Comparison of ENCODE assay signal across 1 cellular context in the genomic region with DNA sequence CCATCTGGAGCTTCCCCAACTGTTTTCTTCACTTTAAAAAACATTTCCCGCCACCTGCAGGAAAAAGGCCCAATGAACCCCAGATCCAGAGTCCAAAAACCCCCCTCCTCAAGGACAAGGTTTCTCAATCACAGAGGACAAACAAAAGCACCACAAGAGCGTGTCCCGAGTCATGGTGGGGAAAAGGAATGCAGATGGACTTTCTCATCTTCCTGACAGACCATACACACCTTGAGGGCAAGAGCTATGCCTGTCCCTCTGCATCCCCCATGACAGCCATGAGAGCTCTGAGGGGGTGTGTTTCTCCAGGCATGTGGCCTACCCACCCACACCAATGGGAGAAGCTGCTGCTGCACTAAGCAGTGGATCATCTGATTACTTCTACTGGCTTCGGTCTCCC.
TF ChIP-seq lines count a peak whose summit lies in the region.

No MANE protein-coding gene starts in this region.

TF ChIP-seq in HepG2, 621 proteins besides CTCF, POLR2A, EP300 and RAD21 (continued from another document and continues in another):
- TF ChIP-seq, protein P1, sequence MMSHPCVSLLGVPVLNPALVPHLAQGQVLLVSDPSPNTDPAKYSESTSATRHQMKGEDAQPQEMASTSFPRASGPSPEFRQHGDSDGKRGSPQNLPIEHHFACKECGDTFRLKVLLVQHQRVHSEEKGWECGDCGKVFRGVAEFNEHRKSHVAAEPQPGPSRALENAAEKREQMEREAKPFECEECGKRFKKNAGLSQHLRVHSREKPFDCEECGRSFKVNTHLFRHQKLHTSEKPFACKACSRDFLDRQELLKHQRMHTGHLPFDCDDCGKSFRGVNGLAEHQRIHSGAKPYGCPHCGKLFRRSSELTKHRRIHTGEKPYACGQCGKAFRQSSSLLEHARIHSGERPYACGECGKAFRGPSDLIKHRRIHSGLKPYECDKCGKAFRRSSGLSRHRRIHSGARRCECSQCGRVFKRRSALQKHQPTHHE (CRISPR knock-in tag; IDR thresholded peaks at IDR 0.05; ENCODE audit: borderline replicate concordance) = no peak
- no peak for TF ChIP-seq ARNT2 (CRISPR knock-in tag; IDR thresholded peaks at IDR 0.05; ENCODE audit: low read depth)
- TF ChIP-seq, protein P2, sequence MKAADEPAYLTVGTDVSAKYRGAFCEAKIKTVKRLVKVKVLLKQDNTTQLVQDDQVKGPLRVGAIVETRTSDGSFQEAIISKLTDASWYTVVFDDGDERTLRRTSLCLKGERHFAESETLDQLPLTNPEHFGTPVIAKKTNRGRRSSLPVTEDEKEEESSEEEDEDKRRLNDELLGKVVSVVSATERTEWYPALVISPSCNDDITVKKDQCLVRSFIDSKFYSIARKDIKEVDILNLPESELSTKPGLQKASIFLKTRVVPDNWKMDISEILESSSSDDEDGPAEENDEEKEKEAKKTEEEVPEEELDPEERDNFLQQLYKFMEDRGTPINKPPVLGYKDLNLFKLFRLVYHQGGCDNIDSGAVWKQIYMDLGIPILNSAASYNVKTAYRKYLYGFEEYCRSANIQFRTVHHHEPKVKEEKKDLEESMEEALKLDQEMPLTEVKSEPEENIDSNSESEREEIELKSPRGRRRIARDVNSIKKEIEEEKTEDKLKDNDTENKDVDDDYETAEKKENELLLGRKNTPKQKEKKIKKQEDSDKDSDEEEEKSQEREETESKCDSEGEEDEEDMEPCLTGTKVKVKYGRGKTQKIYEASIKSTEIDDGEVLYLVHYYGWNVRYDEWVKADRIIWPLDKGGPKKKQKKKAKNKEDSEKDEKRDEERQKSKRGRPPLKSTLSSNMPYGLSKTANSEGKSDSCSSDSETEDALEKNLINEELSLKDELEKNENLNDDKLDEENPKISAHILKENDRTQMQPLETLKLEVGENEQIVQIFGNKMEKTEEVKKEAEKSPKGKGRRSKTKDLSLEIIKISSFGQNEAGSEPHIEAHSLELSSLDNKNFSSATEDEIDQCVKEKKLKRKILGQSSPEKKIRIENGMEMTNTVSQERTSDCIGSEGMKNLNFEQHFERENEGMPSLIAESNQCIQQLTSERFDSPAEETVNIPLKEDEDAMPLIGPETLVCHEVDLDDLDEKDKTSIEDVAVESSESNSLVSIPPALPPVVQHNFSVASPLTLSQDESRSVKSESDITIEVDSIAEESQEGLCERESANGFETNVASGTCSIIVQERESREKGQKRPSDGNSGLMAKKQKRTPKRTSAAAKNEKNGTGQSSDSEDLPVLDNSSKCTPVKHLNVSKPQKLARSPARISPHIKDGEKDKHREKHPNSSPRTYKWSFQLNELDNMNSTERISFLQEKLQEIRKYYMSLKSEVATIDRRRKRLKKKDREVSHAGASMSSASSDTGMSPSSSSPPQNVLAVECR (CRISPR knock-in tag; IDR thresholded peaks at IDR 0.05; ENCODE audit: borderline replicate concordance) = peak; percentile 44; the same call in 1 of the 2 replicates
- TF ChIP-seq, protein P3, sequence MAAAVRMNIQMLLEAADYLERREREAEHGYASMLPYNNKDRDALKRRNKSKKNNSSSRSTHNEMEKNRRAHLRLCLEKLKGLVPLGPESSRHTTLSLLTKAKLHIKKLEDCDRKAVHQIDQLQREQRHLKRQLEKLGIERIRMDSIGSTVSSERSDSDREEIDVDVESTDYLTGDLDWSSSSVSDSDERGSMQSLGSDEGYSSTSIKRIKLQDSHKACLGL (CRISPR knock-in tag; IDR thresholded peaks at IDR 0.05) = no peak
- no peak for TF ChIP-seq NFKBIZ (CRISPR knock-in tag; IDR thresholded peaks at IDR 0.05)
- TF ChIP-seq PITX1 (CRISPR knock-in tag; IDR thresholded peaks at IDR 0.05) = 0 out of 2 replicates have a peak, but pooled peaks have one; percentile 23
- TF ChIP-seq KAT7 (CRISPR knock-in tag; IDR thresholded peaks at IDR 0.05; ENCODE audit: borderline replicate concordance) = no peak
- peak; percentile 20 for TF ChIP-seq ASH2L (IDR thresholded peaks at IDR 0.05; ENCODE audit: insufficient read length, low read depth, low read length)
- TF ChIP-seq GATAD2A (CRISPR knock-in tag; IDR thresholded peaks at IDR 0.05) = peak; percentile 82
- TF ChIP-seq SOX6 (IDR thresholded peaks at IDR 0.05) = no peak
- TF ChIP-seq SOX6 (CRISPR knock-in tag; IDR thresholded peaks at IDR 0.05) = peak; percentile 48; the same call in 1 of the 2 replicates
- TF ChIP-seq, protein P4, sequence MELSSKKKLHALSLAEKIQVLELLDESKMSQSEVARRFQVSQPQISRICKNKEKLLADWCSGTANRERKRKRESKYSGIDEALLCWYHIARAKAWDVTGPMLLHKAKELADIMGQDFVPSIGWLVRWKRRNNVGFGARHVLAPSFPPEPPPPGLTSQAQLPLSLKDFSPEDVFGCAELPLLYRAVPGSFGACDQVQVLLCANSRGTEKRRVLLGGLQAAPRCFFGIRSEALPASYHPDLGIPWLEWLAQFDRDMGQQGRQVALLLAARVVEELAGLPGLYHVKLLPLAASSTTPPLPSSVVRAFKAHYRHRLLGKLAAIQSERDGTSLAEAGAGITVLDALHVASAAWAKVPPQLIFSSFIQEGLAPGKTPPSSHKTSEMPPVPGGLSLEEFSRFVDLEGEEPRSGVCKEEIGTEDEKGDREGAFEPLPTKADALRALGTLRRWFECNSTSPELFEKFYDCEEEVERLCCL (CRISPR knock-in tag; IDR thresholded peaks at IDR 0.05; ENCODE audit: borderline replicate concordance) = no peak
- TF ChIP-seq HNF4A (CRISPR knock-in tag; IDR thresholded peaks at IDR 0.05) = peak; percentile 97
- TF ChIP-seq ATRX (CRISPR knock-in tag; IDR thresholded peaks at IDR 0.05; ENCODE audit: borderline replicate concordance) = no peak
- TF ChIP-seq FOSL2 (CRISPR knock-in tag; IDR thresholded peaks at IDR 0.05) = 0 out of 2 replicates have a peak, but pooled peaks have one; percentile 14
- no peak for TF ChIP-seq SNRNP70 (IDR thresholded peaks at IDR 0.05; ENCODE audit: low read depth, low read length)
- no peak for TF ChIP-seq ZNF124 (CRISPR knock-in tag; IDR thresholded peaks at IDR 0.05)
- 0 out of 2 replicates have a peak, but pooled peaks have one; percentile 28 for TF ChIP-seq ZNF331 (CRISPR knock-in tag; IDR thresholded peaks at IDR 0.05)
- TF ChIP-seq, protein P5, sequence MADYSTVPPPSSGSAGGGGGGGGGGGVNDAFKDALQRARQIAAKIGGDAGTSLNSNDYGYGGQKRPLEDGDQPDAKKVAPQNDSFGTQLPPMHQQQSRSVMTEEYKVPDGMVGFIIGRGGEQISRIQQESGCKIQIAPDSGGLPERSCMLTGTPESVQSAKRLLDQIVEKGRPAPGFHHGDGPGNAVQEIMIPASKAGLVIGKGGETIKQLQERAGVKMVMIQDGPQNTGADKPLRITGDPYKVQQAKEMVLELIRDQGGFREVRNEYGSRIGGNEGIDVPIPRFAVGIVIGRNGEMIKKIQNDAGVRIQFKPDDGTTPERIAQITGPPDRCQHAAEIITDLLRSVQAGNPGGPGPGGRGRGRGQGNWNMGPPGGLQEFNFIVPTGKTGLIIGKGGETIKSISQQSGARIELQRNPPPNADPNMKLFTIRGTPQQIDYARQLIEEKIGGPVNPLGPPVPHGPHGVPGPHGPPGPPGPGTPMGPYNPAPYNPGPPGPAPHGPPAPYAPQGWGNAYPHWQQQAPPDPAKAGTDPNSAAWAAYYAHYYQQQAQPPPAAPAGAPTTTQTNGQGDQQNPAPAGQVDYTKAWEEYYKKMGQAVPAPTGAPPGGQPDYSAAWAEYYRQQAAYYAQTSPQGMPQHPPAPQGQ (CRISPR knock-in tag; IDR thresholded peaks at IDR 0.05; ENCODE audit: borderline replicate concordance) = no peak
- TF ChIP-seq ZNF441 (CRISPR knock-in tag; IDR thresholded peaks at IDR 0.05; ENCODE audit: borderline replicate concordance) = no peak
- TF ChIP-seq, protein P6, sequence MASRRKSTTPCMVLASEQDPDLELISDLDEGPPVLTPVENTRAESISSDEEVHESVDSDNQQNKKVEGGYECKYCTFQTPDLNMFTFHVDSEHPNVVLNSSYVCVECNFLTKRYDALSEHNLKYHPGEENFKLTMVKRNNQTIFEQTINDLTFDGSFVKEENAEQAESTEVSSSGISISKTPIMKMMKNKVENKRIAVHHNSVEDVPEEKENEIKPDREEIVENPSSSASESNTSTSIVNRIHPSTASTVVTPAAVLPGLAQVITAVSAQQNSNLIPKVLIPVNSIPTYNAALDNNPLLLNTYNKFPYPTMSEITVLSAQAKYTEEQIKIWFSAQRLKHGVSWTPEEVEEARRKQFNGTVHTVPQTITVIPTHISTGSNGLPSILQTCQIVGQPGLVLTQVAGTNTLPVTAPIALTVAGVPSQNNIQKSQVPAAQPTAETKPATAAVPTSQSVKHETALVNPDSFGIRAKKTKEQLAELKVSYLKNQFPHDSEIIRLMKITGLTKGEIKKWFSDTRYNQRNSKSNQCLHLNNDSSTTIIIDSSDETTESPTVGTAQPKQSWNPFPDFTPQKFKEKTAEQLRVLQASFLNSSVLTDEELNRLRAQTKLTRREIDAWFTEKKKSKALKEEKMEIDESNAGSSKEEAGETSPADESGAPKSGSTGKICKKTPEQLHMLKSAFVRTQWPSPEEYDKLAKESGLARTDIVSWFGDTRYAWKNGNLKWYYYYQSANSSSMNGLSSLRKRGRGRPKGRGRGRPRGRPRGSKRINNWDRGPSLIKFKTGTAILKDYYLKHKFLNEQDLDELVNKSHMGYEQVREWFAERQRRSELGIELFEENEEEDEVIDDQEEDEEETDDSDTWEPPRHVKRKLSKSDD (CRISPR knock-in tag; IDR thresholded peaks at IDR 0.05; ENCODE audit: low read depth) = no peak; the same call in 1 of the 2 replicates
- peak; percentile 58; the same call in 1 of the 2 replicates for TF ChIP-seq SOX5 (CRISPR knock-in tag; IDR thresholded peaks at IDR 0.05; ENCODE audit: borderline replicate concordance)
- TF ChIP-seq RELA (CRISPR knock-in tag; IDR thresholded peaks at IDR 0.05) = no peak
- no peak for TF ChIP-seq SYNCRIP (IDR thresholded peaks at IDR 0.05; ENCODE audit: insufficient read depth, low read depth, low read length)
- TF ChIP-seq, protein P7, sequence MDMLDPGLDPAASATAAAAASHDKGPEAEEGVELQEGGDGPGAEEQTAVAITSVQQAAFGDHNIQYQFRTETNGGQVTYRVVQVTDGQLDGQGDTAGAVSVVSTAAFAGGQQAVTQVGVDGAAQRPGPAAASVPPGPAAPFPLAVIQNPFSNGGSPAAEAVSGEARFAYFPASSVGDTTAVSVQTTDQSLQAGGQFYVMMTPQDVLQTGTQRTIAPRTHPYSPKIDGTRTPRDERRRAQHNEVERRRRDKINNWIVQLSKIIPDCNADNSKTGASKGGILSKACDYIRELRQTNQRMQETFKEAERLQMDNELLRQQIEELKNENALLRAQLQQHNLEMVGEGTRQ (IDR thresholded peaks at IDR 0.05; ENCODE audit: low read depth, low read length) = no peak
- TF ChIP-seq, protein P7 (CRISPR knock-in tag; IDR thresholded peaks at IDR 0.05; ENCODE audit: borderline replicate concordance) = no peak
- TF ChIP-seq, protein P8, sequence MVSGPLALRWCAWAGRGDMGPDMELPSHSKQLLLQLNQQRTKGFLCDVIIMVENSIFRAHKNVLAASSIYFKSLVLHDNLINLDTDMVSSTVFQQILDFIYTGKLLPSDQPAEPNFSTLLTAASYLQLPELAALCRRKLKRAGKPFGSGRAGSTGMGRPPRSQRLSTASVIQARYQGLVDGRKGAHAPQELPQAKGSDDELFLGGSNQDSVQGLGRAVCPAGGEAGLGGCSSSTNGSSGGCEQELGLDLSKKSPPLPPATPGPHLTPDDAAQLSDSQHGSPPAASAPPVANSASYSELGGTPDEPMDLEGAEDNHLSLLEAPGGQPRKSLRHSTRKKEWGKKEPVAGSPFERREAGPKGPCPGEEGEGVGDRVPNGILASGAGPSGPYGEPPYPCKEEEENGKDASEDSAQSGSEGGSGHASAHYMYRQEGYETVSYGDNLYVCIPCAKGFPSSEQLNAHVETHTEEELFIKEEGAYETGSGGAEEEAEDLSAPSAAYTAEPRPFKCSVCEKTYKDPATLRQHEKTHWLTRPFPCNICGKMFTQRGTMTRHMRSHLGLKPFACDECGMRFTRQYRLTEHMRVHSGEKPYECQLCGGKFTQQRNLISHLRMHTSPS (CRISPR knock-in tag; IDR thresholded peaks at IDR 0.05; ENCODE audit: low read depth) = no peak
- TF ChIP-seq, protein P9, sequence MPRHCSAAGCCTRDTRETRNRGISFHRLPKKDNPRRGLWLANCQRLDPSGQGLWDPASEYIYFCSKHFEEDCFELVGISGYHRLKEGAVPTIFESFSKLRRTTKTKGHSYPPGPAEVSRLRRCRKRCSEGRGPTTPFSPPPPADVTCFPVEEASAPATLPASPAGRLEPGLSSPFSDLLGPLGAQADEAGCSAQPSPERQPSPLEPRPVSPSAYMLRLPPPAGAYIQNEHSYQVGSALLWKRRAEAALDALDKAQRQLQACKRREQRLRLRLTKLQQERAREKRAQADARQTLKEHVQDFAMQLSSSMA (CRISPR knock-in tag; IDR thresholded peaks at IDR 0.05) = no peak
- TF ChIP-seq HOXA5 (CRISPR knock-in tag; IDR thresholded peaks at IDR 0.05) = no peak
- TF ChIP-seq, protein P10, sequence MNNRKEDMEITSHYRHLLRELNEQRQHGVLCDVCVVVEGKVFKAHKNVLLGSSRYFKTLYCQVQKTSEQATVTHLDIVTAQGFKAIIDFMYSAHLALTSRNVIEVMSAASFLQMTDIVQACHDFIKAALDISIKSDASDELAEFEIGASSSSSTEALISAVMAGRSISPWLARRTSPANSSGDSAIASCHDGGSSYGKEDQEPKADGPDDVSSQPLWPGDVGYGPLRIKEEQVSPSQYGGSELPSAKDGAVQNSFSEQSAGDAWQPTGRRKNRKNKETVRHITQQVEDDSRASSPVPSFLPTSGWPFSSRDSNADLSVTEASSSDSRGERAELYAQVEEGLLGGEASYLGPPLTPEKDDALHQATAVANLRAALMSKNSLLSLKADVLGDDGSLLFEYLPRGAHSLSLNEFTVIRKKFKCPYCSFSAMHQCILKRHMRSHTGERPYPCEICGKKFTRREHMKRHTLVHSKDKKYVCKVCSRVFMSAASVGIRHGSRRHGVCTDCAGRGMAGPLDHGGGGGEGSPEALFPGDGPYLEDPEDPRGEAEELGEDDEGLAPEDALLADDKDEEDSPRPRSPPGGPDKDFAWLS (CRISPR knock-in tag; IDR thresholded peaks at IDR 0.05; ENCODE audit: borderline replicate concordance) = no peak
- TF ChIP-seq CEBPB (IDR thresholded peaks at IDR 0.05; ENCODE audit: borderline replicate concordance, low read depth, low read length) = peak; percentile 74
- peak; percentile 76; the same call in 1 of the 2 replicates for TF ChIP-seq ESRRA (CRISPR knock-in tag; IDR thresholded peaks at IDR 0.05; ENCODE audit: low read depth)
- TF ChIP-seq MAFF (IDR thresholded peaks at IDR 0.05; ENCODE audit: low read depth, low read length) = no peak
